In the genomic region with DNA sequence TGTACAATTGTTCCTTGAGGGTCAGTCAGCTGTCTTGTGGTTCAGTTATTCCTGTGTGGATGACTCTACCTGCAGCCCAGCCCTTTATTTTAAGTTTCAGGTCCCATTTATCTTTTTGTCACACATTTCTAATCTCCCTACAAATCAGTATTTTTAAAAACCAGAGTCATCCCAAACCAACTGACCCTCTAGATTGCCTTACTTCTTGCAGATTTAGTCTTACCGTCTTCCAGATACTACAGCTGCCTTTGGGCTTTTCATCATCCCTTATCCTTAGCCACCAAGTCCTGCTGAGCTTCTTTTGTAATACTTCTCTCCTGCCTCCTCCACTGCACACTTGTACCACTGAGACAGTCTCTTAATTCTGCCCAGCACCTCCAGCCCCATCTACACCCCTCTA, we compare ENCODE assay signal across 28 cellular contexts. TPM values are rescaled to one million over a fixed set of nuclear protein-coding genes. Genes with fewer than 3 reads are reported as not detected.
DNase-seq lines count a peak whose midpoint lies in the region; ATAC-seq lines count a peak whose summit lies in the region.
"Had no signal": no experiment of that assay in that cellular context is flagged by ENCODE, and none has a peak within 500 bp of the region (broad histone marks: within the 10 kb centered on the region; RNA-seq: fewer than 3 reads in every experiment).

No MANE protein-coding gene starts in this region.

- H3K4me1 Mint-ChIP-seq in T-helper 2 cell treated with Interferon-gamma antibody and Interleukin-4, amounts not matched to agents 5 μg/mL and 100 μg/mL, for 36 hours (ENCODE audit: low read depth), result peaks cover 66% of the 10 kb centered on the region
- H3K4me1 Mint-ChIP-seq in activated naive CD4-positive, alpha-beta T cell treated with anti-CD3 and anti-CD28 coated beads, Interleukin-2, amount 50 U/mL, for 24 hours, result peaks cover 87% of the 10 kb centered on the region
- H3K4me1 Mint-ChIP-seq in central memory CD8-positive, alpha-beta T cell, result peaks cover 90% of the 10 kb centered on the region
- H3K4me1 Mint-ChIP-seq: nephron progenitor cell had no signal

- DNase-seq in T-helper 2 cell treated with Interferon-gamma antibody and Interleukin-4, amounts not matched to agents 5 μg/mL and 100 μg/mL, for 36 hours (ENCODE audit: low spot score), result no peak
- DNase-seq in T-helper 2 cell (no peak), RPMI8226 (no peak), left ventricle myocardium superior (no peak)
- no peak for DNase-seq in activated naive CD4-positive, alpha-beta T cell treated with anti-CD3 and anti-CD28 coated beads, Interleukin-2, amount 50 U/mL, for 16 hours
- no peak for DNase-seq in central memory CD8-positive, alpha-beta T cell (ENCODE audit: low spot score in 2 of 2)
- DNase-seq: 8988T; activated CD4-positive, CD25-positive, alpha-beta regulatory T cell treated with anti-CD3 and anti-CD28 coated beads, Interleukin-2, amount 50 U/mL, for 72 hours; activated effector memory CD4-positive, alpha-beta T cell treated with anti-CD3 and anti-CD28 coated beads, Interleukin-2, amount 50 U/mL, for 16 hours; DMS 273 treated with DMSO at 0.1 percent for 48 hours; GM23248; lower lobe of right lung; MV-4-11; NCI-H1436; NCI-H2081 treated with DMSO at 0.1 percent for 48 hours; NCI-H345; NCI-H69; nephron progenitor cell; SHP77; sigmoid colon; stimulated activated CD4-positive, alpha-beta T cell treated with anti-CD3 and anti-CD28 coated beads, Interleukin-12 subunit alpha, Interleukin-12 subunit beta, amount 100 ng/mL, for 4 hours; stimulated activated CD4-positive, alpha-beta T cell treated with anti-CD3 and anti-CD28 coated beads, Interleukin-2, amount 100 ng/mL, for 48 hours; substantia nigra; upper lobe of left lung had no signal

- H3K4me3 Mint-ChIP-seq in T-helper 2 cell treated with Interferon-gamma antibody and Interleukin-4, amounts not matched to agents 5 μg/mL and 100 μg/mL, for 36 hours, result no peak overlapping the region
- peak overlapping the region; percentile 64 for H3K4me3 Mint-ChIP-seq in activated naive CD4-positive, alpha-beta T cell treated with anti-CD3 and anti-CD28 coated beads, Interleukin-2, amount 50 U/mL, for 24 hours
- H3K4me3 Mint-ChIP-seq in central memory CD8-positive, alpha-beta T cell, result peak overlapping the region; percentile 25
- H3K4me3 Mint-ChIP-seq: nephron progenitor cell had no signal

- intact Hi-C loops in left ventricle myocardium superior (cut with micrococcal nuclease), result no loop called here

- ATAC-seq in central memory CD8-positive, alpha-beta T cell (replicated peaks; ENCODE audit: extremely low read depth, poor library complexity, severe bottlenecking), result no peak
- ATAC-seq in left ventricle myocardium superior (no peak), HG02938 (IDR thresholded peaks at IDR 0.05; ENCODE audit: unreplicated experiment) (no peak)
- ATAC-seq: gastroesophageal sphincter, lower lobe of right lung, Panc1 had no signal

- H3K9me3 Mint-ChIP-seq in T-helper 2 cell treated with Interferon-gamma antibody and Interleukin-4, amounts not matched to agents 5 μg/mL and 100 μg/mL, for 36 hours, result peaks cover 45% of the 10 kb centered on the region
- H3K9me3 Mint-ChIP-seq in activated naive CD4-positive, alpha-beta T cell treated with anti-CD3 and anti-CD28 coated beads, Interleukin-2, amount 50 U/mL, for 24 hours, result peaks cover 5% of the 10 kb centered on the region
- peaks cover 7% of the 10 kb centered on the region for H3K9me3 Mint-ChIP-seq in central memory CD8-positive, alpha-beta T cell

- no peaks in the 10 kb centered on the region for H3K27me3 Mint-ChIP-seq in T-helper 2 cell treated with Interferon-gamma antibody and Interleukin-4, amounts not matched to agents 5 μg/mL and 100 μg/mL, for 36 hours (ENCODE audit: low read depth)
- H3K27me3 Mint-ChIP-seq in activated naive CD4-positive, alpha-beta T cell treated with anti-CD3 and anti-CD28 coated beads, Interleukin-2, amount 50 U/mL, for 24 hours, result no peaks in the 10 kb centered on the region
- H3K27me3 Mint-ChIP-seq in central memory CD8-positive, alpha-beta T cell, result no peaks in the 10 kb centered on the region

- peak overlapping the region; percentile 23 for H3K27ac Mint-ChIP-seq in T-helper 2 cell treated with Interferon-gamma antibody and Interleukin-4, amounts not matched to agents 5 μg/mL and 100 μg/mL, for 36 hours
- peak overlapping the region; percentile 97 for H3K27ac Mint-ChIP-seq in activated naive CD4-positive, alpha-beta T cell treated with anti-CD3 and anti-CD28 coated beads, Interleukin-2, amount 50 U/mL, for 24 hours
- peak overlapping the region; percentile 87 for H3K27ac Mint-ChIP-seq in central memory CD8-positive, alpha-beta T cell (ENCODE audit: low read depth)
- H3K27ac Mint-ChIP-seq: nephron progenitor cell had no signal

- peaks cover 90% of the 10 kb centered on the region for H3K36me3 Mint-ChIP-seq in T-helper 2 cell treated with Interferon-gamma antibody and Interleukin-4, amounts not matched to agents 5 μg/mL and 100 μg/mL, for 36 hours (ENCODE audit: low read depth)
- H3K36me3 Mint-ChIP-seq in activated naive CD4-positive, alpha-beta T cell treated with anti-CD3 and anti-CD28 coated beads, Interleukin-2, amount 50 U/mL, for 24 hours, result peaks cover 54% of the 10 kb centered on the region
- H3K36me3 Mint-ChIP-seq in central memory CD8-positive, alpha-beta T cell (ENCODE audit: insufficient read depth), result peaks cover 46% of the 10 kb centered on the region

RNA-seq across cellular contexts. Expression of gene PRKCH, which starts 54.9 kb away (rescaled TPM):
- total RNA-seq in left ventricle myocardium superior, result 15.9 TPM

Comparison
In these comparisons a context has a peak if more than half of its experiments do, and no peak if none do; other contexts are left out.
1. H3K27ac Mint-ChIP-seq: peak in every context shown above with its lines; median percentile 97 in activated naive CD4-positive, alpha-beta T cell treated with anti-CD3 and anti-CD28 coated beads, Interleukin-2, amount 50 U/mL, for 24 hours; 87 in central memory CD8-positive, alpha-beta T cell; 23 in T-helper 2 cell treated with Interferon-gamma antibody and Interleukin-4, amounts not matched to agents 5 μg/mL and 100 μg/mL, for 36 hours.